In genomic region chr3:161104561-161105551, GRCh38 we compare ENCODE assay signal across 7 cellular contexts. TPM values are rescaled to one million over a fixed set of nuclear protein-coding genes. Genes with fewer than 3 reads are reported as not detected.
DNase-seq lines count a peak whose midpoint lies in the region; ATAC-seq, FAIRE-seq and TF ChIP-seq lines count a peak whose summit lies in the region.

A gene with protein sequence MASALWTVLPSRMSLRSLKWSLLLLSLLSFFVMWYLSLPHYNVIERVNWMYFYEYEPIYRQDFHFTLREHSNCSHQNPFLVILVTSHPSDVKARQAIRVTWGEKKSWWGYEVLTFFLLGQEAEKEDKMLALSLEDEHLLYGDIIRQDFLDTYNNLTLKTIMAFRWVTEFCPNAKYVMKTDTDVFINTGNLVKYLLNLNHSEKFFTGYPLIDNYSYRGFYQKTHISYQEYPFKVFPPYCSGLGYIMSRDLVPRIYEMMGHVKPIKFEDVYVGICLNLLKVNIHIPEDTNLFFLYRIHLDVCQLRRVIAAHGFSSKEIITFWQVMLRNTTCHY (minus strand): TSS chr3:161105349. CDS start chr3:161086754, 18,595 bp downstream.

- H3K9me3 ChIP-seq in MG63 = no peaks in the 10 kb centered on the region
- H3K9me3 ChIP-seq in mucosa of rectum (ENCODE audit: control insufficient read depth in 2 of 2, low read length in 2 of 2) = no peaks in the 10 kb centered on the region
- no peaks in the 10 kb centered on the region for H3K9me3 ChIP-seq in stomach smooth muscle (ENCODE audit: control insufficient read depth in 2 of 2, low read length in 2 of 2)

- no peak within 1 kb of the TSS for H3K27ac ChIP-seq in GM23338 (ENCODE audit: low read depth)
- no peak within 1 kb of the TSS for H3K27ac ChIP-seq in mucosa of rectum (ENCODE audit: low read depth in 2 of 2, low read length in 2 of 2)
- H3K27ac ChIP-seq in stomach smooth muscle (ENCODE audit: low read length) = peak within 1 kb of the TSS; percentile 46

- H3K36me3 ChIP-seq in GM23338 (ENCODE audit: insufficient read depth) (no peaks in the 10 kb centered on the region), MG63 (peaks cover 14% of the 10 kb centered on the region), mucosa of rectum (ENCODE audit: control insufficient read depth in 2 of 2, insufficient read depth in 2 of 2, low read length in 2 of 2) (no peaks in the 10 kb centered on the region), stomach smooth muscle (ENCODE audit: control insufficient read depth in 2 of 2, insufficient read depth in 2 of 2, low read length in 2 of 2) (peaks cover 6 to 11% of the 10 kb centered on the region in 2 donors)

- peak; percentile 25; the same call in 1 of the 2 replicates for TF ChIP-seq POLR2A in GM12891 (IDR thresholded peaks at IDR 0.05; ENCODE audit: low read depth, low read length)

- peak within 1 kb of the TSS; percentile 79 for H3K4me3 Mint-ChIP-seq in GM23338
- H3K4me3 Mint-ChIP-seq in activated CD8-positive, alpha-beta T cell treated with anti-CD3 and anti-CD28 coated beads, Interleukin-2, amount 10 ng/mL, durations not matched to agents 7 days and 5 days = peak within 1 kb of the TSS; percentile 82

- POLR2A ChIA-PET in activated CD8-positive, alpha-beta T cell treated with anti-CD3 and anti-CD28 coated beads, Interleukin-2, amount 10 ng/mL, durations not matched to agents 7 days and 5 days (lab: Charles Lee) = no interaction called here

- H3K9ac ChIP-seq in mucosa of rectum (ENCODE audit: low read depth in 1 of 2, low read length in 2 of 2) = peak within 1 kb of the TSS; percentile 5 to 59
- H3K9ac ChIP-seq in stomach smooth muscle (ENCODE audit: low read length in 2 of 2) = peak within 1 kb of the TSS; percentile 74 to 80

- no peaks in the 10 kb centered on the region for H4K20me1 ChIP-seq in GM23338 (replicated peaks; ENCODE audit: insufficient read depth)

- H3K27me3 ChIP-seq in GM23338 (ENCODE audit: insufficient read depth) (peaks cover 29% of the 10 kb centered on the region), MG63 (no peaks in the 10 kb centered on the region), mucosa of rectum (ENCODE audit: control insufficient read depth in 2 of 2, insufficient read depth in 2 of 2, low read length in 2 of 2) (peaks cover 0 to 5% of the 10 kb centered on the region in 2 donors), stomach smooth muscle (ENCODE audit: control insufficient read depth in 1 of 2, insufficient read depth in 2 of 2, low read length in 2 of 2) (no peaks in the 10 kb centered on the region)

- ATAC-seq in GM23338 (peak; percentile 91), esophagus mucosa (peak; percentile 72)
- peak; percentile 84 for ATAC-seq in activated CD8-positive, alpha-beta T cell treated with anti-CD3 and anti-CD28 coated beads, Interleukin-2, amount 10 ng/mL, durations not matched to agents 7 days and 5 days

- no peak for TF ChIP-seq CTCF in GM23338 (conservative IDR thresholded peaks at IDR 0.05; ENCODE audit: low read depth in 2 of 2)

- H3K4me1 Mint-ChIP-seq in GM23338 = peaks cover 5% of the 10 kb centered on the region
- H3K4me1 Mint-ChIP-seq in activated CD8-positive, alpha-beta T cell treated with anti-CD3 and anti-CD28 coated beads, Interleukin-2, amount 10 ng/mL, durations not matched to agents 7 days and 5 days (ENCODE audit: low read depth) = peaks cover 33% of the 10 kb centered on the region

- H3K79me2 ChIP-seq in GM23338 (replicated peaks; ENCODE audit: insufficient read depth) = no peaks in the 10 kb centered on the region

- H3K9me3 Mint-ChIP-seq in GM23338 = peaks cover 7% of the 10 kb centered on the region; the same call in 2 of the 3 replicates
- H3K9me3 Mint-ChIP-seq in activated CD8-positive, alpha-beta T cell treated with anti-CD3 and anti-CD28 coated beads, Interleukin-2, amount 10 ng/mL, durations not matched to agents 7 days and 5 days (ENCODE audit: insufficient read depth) = no peaks in the 10 kb centered on the region

- H3K27me3 Mint-ChIP-seq in GM23338 (ENCODE audit: insufficient read depth, low read depth, poor library complexity) = peaks cover 20% of the 10 kb centered on the region
- peaks cover 11% of the 10 kb centered on the region for H3K27me3 Mint-ChIP-seq in activated CD8-positive, alpha-beta T cell treated with anti-CD3 and anti-CD28 coated beads, Interleukin-2, amount 10 ng/mL, durations not matched to agents 7 days and 5 days (ENCODE audit: low read depth)

- H3K9me2 ChIP-seq in GM23338 (ENCODE audit: insufficient read depth) = no peaks in the 10 kb centered on the region

- DNase-seq in GM12891 (ENCODE audit: insufficient read length, low spot score) = peak; percentile 60
- DNase-seq in GM23338 (ENCODE audit: low spot score) = peak; percentile 87
- peak; percentile 73 for DNase-seq in MG63
- DNase-seq in activated CD8-positive, alpha-beta T cell treated with anti-CD3 and anti-CD28 coated beads, Interleukin-2, amount 10 ng/mL, durations not matched to agents 7 days and 5 days = peak; percentile 63

- H3K4me1 ChIP-seq in GM23338 (ENCODE audit: insufficient read depth) (0 out of 2 replicates have a peak, but pooled peaks cover 6% of the 10 kb centered on the region), mucosa of rectum (ENCODE audit: control insufficient read depth in 2 of 2, insufficient read depth in 2 of 2, low read length in 2 of 2) (peaks cover 0 to 11% of the 10 kb centered on the region in 2 donors), stomach smooth muscle (ENCODE audit: control insufficient read depth, insufficient read depth, low read length) (peaks cover 7% of the 10 kb centered on the region)

- H3K4me3 ChIP-seq in GM23338 (peak within 1 kb of the TSS; percentile 62), MG63 (peak within 1 kb of the TSS; percentile 77), mucosa of rectum (ENCODE audit: low read length in 2 of 2) (peak within 1 kb of the TSS; percentile 71 to 74), stomach smooth muscle (ENCODE audit: low read length in 2 of 2) (peak within 1 kb of the TSS; percentile 82 to 91)

- FAIRE-seq in GM12891 (lab: Jason Lieb, UNC) = peak; percentile 85

- CTCF ChIA-PET in activated CD8-positive, alpha-beta T cell treated with anti-CD3 and anti-CD28 coated beads, Interleukin-2, amount 10 ng/mL, durations not matched to agents 7 days and 5 days (lab: Charles Lee) = interaction anchor here (0.6 to 0.8 kb wide), 3 partner anchors 9 to 170 kb away, joined by 3 read pairs; no protein-coding TSS in a partner anchor

- H3K27ac Mint-ChIP-seq in GM23338 = no peak within 1 kb of the TSS
- peak within 1 kb of the TSS; percentile 66 for H3K27ac Mint-ChIP-seq in activated CD8-positive, alpha-beta T cell treated with anti-CD3 and anti-CD28 coated beads, Interleukin-2, amount 10 ng/mL, durations not matched to agents 7 days and 5 days

- H3K4me2 ChIP-seq in GM23338 = peak within 1 kb of the TSS; percentile 76

- H2AFZ ChIP-seq in GM23338 = peak within 1 kb of the TSS; percentile 99

- H3F3A ChIP-seq in GM23338 (replicated peaks; ENCODE audit: low read depth) = peaks cover 6% of the 10 kb centered on the region; the same call in 1 of the 2 replicates

- peaks cover 3% of the 10 kb centered on the region; the same call in 1 of the 3 replicates for H3K36me3 Mint-ChIP-seq in GM23338 (ENCODE audit: low read depth)
- peaks cover 28% of the 10 kb centered on the region for H3K36me3 Mint-ChIP-seq in activated CD8-positive, alpha-beta T cell treated with anti-CD3 and anti-CD28 coated beads, Interleukin-2, amount 10 ng/mL, durations not matched to agents 7 days and 5 days (ENCODE audit: low read depth)

TF ChIP-seq in GM12891, 5 proteins besides CTCF, POLR2A, EP300 and RAD21:
- TF ChIP-seq POLR2AphosphoS5 (IDR thresholded peaks at IDR 0.05; ENCODE audit: low read depth, low read length) = no peak
- TF ChIP-seq SPI1 (IDR thresholded peaks at IDR 0.05; ENCODE audit: low read depth, low read length) = no peak
- 0 out of 2 replicates have a peak, but pooled peaks have one; percentile 25 for TF ChIP-seq TAF1 (IDR thresholded peaks at IDR 0.05; ENCODE audit: low read depth, low read length)
- peak; percentile 17 for TF ChIP-seq PAX5 (IDR thresholded peaks at IDR 0.05; ENCODE audit: insufficient read depth, low read length, severe bottlenecking)
- peak; percentile 18; the same call in 1 of the 2 replicates for TF ChIP-seq POU2F2 (IDR thresholded peaks at IDR 0.05; ENCODE audit: low read depth, low read length)

TF ChIP-seq in GM23338, 12 proteins besides CTCF, POLR2A, EP300 and RAD21:
- TF ChIP-seq ZNF114 (CRISPR knock-in tag; IDR thresholded peaks at IDR 0.05) = no peak
- peak; percentile 50 for TF ChIP-seq POLR2AphosphoS5 (IDR thresholded peaks at IDR 0.05; ENCODE audit: low read depth)
TF ChIP-seq in GM23338: peak in this region for 1.

RNA-seq across cellular contexts. Expression of the gene that starts here (rescaled TPM):
- 2.8 TPM for polyA plus RNA-seq in GM12891 (2012; ENCODE audit: low read depth, missing spikeins)
- total RNA-seq in GM23338 (2014; rRNA removed; shearing (Covaris generic)) = 5.9 and 8.3 TPM in 2 replicates
- 3.1 and 3.3 TPM in 2 replicates for polyA plus RNA-seq in GM23338 (2016; fragmentation: Nextera tagmentation; extraction: Ambion mirVana)
- total RNA-seq in MG63 (2014; rRNA removed; shearing (Covaris generic); ENCODE audit: low replicate concordance) = 36.9 and 70.2 TPM in 2 replicates
- total RNA-seq in activated CD8-positive, alpha-beta T cell treated with anti-CD3 and anti-CD28 coated beads, Interleukin-2, amount 10 ng/mL, durations not matched to agents 7 days and 5 days = 10 to 100 TPM; 14.7 to 19.7 TPM
- total RNA-seq in esophagus mucosa = 5.2 TPM
